In the genomic region with DNA sequence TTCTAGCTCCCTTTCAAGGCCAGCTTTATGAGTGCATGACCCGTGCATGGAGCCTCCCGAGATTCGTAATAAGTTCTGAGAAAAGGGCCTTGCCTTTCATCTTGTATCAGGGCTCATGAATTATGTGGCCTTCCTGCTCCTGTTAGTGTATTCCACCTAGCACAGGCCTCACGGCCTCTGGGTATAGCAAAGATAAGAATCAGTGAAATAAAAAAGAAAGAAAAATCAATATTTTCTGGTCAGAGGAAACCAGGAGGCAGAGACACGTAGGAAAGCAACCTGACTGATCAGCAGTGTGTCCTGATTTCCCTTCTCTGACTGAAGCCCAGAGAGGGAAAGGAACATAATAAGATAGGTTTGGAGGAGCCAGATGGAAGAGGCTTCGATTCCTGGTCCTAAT, we compare ENCODE assay signal across 23 cellular contexts.
"Had no signal": no experiment of that assay in that cellular context is flagged by ENCODE, and none has a peak within 500 bp of the region (broad histone marks: within the 10 kb centered on the region; RNA-seq: fewer than 3 reads in every experiment).

No MANE protein-coding gene starts in this region.

- H3K4me3 ChIP-seq: dorsolateral prefrontal cortex, heart left ventricle, mucosa of descending colon, psoas muscle, spleen, testis, tibial nerve, upper lobe of right lung, vagina had no signal

- H3K36me3 ChIP-seq: heart left ventricle, spleen, tibial nerve, upper lobe of right lung, vagina had no signal

- H3K9me3 ChIP-seq: mucosa of descending colon, psoas muscle, spleen, testis, tibial nerve, upper lobe of right lung, vagina had no signal

- H3K36me3 Mint-ChIP-seq: natural killer cell; stimulated activated memory B cell treated with anti-CD40 and anti-IgM and Interleukin-4, amounts not matched to agents 10 μg/mL and 1 μg/mL and 100 μg/mL, for 72 hours had no signal

- H3K4me1 ChIP-seq: heart left ventricle, parathyroid adenoma, psoas muscle, spleen, testis, tibial nerve, upper lobe of right lung, vagina had no signal

- ATAC-seq: esophagus mucosa; heart left ventricle; mucosa of descending colon; natural killer cell; psoas muscle; sciatic nerve; stimulated activated memory B cell treated with anti-CD40 and anti-IgM and Interleukin-4, amounts not matched to agents 10 μg/mL and 1 μg/mL and 100 μg/mL, for 72 hours; upper lobe of right lung had no signal

- H3K27ac ChIP-seq: dorsolateral prefrontal cortex, heart left ventricle, parathyroid adenoma, psoas muscle, spleen, testis, tibial nerve, upper lobe of right lung, vagina had no signal

- H3K9me3 Mint-ChIP-seq: stimulated activated memory B cell treated with anti-CD40 and anti-IgM and Interleukin-4, amounts not matched to agents 10 μg/mL and 1 μg/mL and 100 μg/mL, for 72 hours; stimulated activated naive CD8-positive, alpha-beta T cell treated with anti-CD3 and anti-CD28 coated beads, Interleukin-15, Interleukin-2, amounts not matched to agents 100 ng/mL and 50 ng/mL, for 24 hours had no signal

- DNase-seq: cortex of kidney; dorsolateral prefrontal cortex; effector CD8-positive, alpha-beta T cell; heart left ventricle; hippocampal formation; kidney glomerular epithelial cell; mucosa of descending colon; natural killer cell; occipital lobe; psoas muscle; spleen; stimulated activated CD4-positive, alpha-beta T cell treated with anti-CD3 and anti-CD28 coated beads, Interleukin-15, amount 100 ng/mL, for 24 hours; stimulated activated CD4-positive, alpha-beta T cell treated with anti-CD3 and anti-CD28 coated beads, Interleukin-1b, Interleukin-23, amount 100 ng/mL, for 48 hours; stimulated activated CD4-positive, alpha-beta T cell treated with anti-CD3 and anti-CD28 coated beads, Interleukin-4, amount 100 ng/mL, for 24 hours; testis; upper lobe of right lung had no signal

- H3K4me3 Mint-ChIP-seq: natural killer cell; stimulated activated memory B cell treated with anti-CD40 and anti-IgM and Interleukin-4, amounts not matched to agents 10 μg/mL and 1 μg/mL and 100 μg/mL, for 72 hours; stimulated activated naive CD8-positive, alpha-beta T cell treated with anti-CD3 and anti-CD28 coated beads, Interleukin-15, Interleukin-2, amounts not matched to agents 100 ng/mL and 50 ng/mL, for 24 hours had no signal

- H3K27me3 Mint-ChIP-seq: stimulated activated memory B cell treated with anti-CD40 and anti-IgM and Interleukin-4, amounts not matched to agents 10 μg/mL and 1 μg/mL and 100 μg/mL, for 72 hours; stimulated activated naive CD8-positive, alpha-beta T cell treated with anti-CD3 and anti-CD28 coated beads, Interleukin-15, Interleukin-2, amounts not matched to agents 100 ng/mL and 50 ng/mL, for 24 hours had no signal

- H3K27ac Mint-ChIP-seq: natural killer cell; stimulated activated memory B cell treated with anti-CD40 and anti-IgM and Interleukin-4, amounts not matched to agents 10 μg/mL and 1 μg/mL and 100 μg/mL, for 72 hours; stimulated activated naive CD8-positive, alpha-beta T cell treated with anti-CD3 and anti-CD28 coated beads, Interleukin-15, Interleukin-2, amounts not matched to agents 100 ng/mL and 50 ng/mL, for 24 hours had no signal

- H3K27me3 ChIP-seq: dorsolateral prefrontal cortex, heart left ventricle, spleen, testis, tibial nerve, upper lobe of right lung, vagina had no signal

- H3K4me1 Mint-ChIP-seq: natural killer cell; stimulated activated memory B cell treated with anti-CD40 and anti-IgM and Interleukin-4, amounts not matched to agents 10 μg/mL and 1 μg/mL and 100 μg/mL, for 72 hours had no signal
